ENCODE assay signal across 8 cellular contexts in the genomic region with DNA sequence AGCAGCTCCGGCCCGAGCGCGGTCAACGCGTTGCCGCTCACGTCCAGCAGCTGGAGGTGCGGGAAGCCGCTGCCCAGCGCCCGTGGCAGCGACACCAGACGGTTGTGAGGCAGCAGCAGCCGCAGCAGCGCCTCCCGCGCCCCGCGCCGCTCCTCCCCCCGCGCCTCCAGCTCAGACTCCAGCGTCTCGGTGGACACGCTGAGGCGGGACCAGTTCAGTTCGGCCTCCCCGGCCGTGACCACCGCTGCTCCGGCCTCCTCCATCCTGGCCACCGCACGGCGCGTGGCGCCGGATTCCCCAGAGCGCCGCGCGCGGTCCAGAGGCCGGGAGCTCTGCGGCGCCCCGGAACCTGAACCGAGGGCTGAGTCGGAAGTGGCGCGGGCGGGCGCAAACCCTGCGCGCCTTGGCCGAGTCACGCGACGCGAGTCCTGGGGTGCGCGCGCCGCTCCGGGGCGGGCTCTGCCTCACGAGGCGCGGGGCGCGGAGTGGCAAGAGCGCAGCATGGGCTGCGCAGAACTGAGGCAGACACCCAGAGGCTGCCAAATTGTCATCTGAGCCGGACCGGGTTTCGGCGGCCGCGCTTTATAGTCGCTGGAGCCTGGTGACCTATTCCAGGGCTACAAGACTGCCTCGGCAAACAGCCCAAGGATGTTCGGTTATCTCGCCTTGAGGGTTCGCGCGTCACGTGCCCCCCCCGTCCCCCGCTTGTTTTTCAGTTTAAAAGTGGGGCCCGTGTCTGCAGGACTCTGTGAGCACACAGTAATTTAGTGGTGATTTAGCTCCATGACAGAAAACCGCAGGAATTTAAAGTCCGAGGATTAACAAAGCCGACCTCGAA. TPM values are rescaled to one million over a fixed set of nuclear protein-coding genes. Genes with fewer than 3 reads are reported as not detected.
A peak's percentile ranks its signal among the peaks of the same experiment; 100 is the strongest.
DNase-seq lines count a peak whose midpoint lies in the region; ATAC-seq, FAIRE-seq and TF ChIP-seq lines count a peak whose summit lies in the region.

A gene (minus strand): TSS at position 374 of the 838 bp plus-strand sequence. CDS start 111 bp downstream, at position 263.

- TF ChIP-seq POLR2A in HepG2 (IDR thresholded peaks at IDR 0.05; ENCODE audit: insufficient read depth in 1 of 2, low read depth in 2 of 2, low read length in 2 of 2): peak; percentile 74 to 80; a peak in 3 of 4 replicates

- peaks cover 41% of the 10 kb centered on the region for H3K79me2 ChIP-seq in HepG2 (ENCODE audit: insufficient read depth, low read length)

- peak; percentile 66 for TF ChIP-seq CTCF in HepG2 (CRISPR knock-in tag; IDR thresholded peaks at IDR 0.05)

- H3K4me1 ChIP-seq in CD4-positive, CD25-positive, alpha-beta regulatory T cell (ENCODE audit: control insufficient read depth, insufficient read depth, low read length, poor library complexity, severe bottlenecking): peaks cover 47% of the 10 kb centered on the region
- peaks cover 45% of the 10 kb centered on the region for H3K4me1 ChIP-seq in HepG2 (ENCODE audit: insufficient read depth, low read length)

- POLR2A ChIA-PET in HepG2 (lab: Yijun Ruan, JAX): interaction anchor here (0.7 to 2.9 kb wide), 14 partner anchors 9 to 1109 kb away, joined by 3 to 22 read pairs (median 4); a partner anchor contains a TSS

- peak within 1 kb of the TSS; percentile 93 to 95 (median 94) for H3K27ac Mint-ChIP-seq in CD4-positive, CD25-positive, alpha-beta regulatory T cell
- peak within 1 kb of the TSS; percentile 83 for H3K27ac Mint-ChIP-seq in dendritic cell treated with granulocyte-macrophage colony-stimulating factor and Interleukin-4, amounts not matched to agents 40 ng/mL and 50 ng/mL, for 4 days

- peak; percentile 88 to 89 for ATAC-seq in CD4-positive, CD25-positive, alpha-beta regulatory T cell (ENCODE audit: low read depth in 2 of 2)
- ATAC-seq in GM19395 (IDR thresholded peaks at IDR 0.05; ENCODE audit: unreplicated experiment): peak; percentile 79
- ATAC-seq in HG03558 (IDR thresholded peaks at IDR 0.05; ENCODE audit: extremely low read depth, unreplicated experiment): peak; percentile 74
- ATAC-seq in HepG2: peak; percentile 91

- H3K4me1 Mint-ChIP-seq in CD4-positive, CD25-positive, alpha-beta regulatory T cell: peaks cover 34 to 47% (median 45%) of the 10 kb centered on the region in 4 donors
- peaks cover 36% of the 10 kb centered on the region for H3K4me1 Mint-ChIP-seq in dendritic cell treated with granulocyte-macrophage colony-stimulating factor and Interleukin-4, amounts not matched to agents 40 ng/mL and 50 ng/mL, for 4 days (ENCODE audit: low read depth)

- no peaks in the 10 kb centered on the region for H3K9me3 ChIP-seq in CD4-positive, CD25-positive, alpha-beta regulatory T cell (ENCODE audit: control insufficient read depth in 2 of 2, low read length in 2 of 2)
- no peaks in the 10 kb centered on the region for H3K9me3 ChIP-seq in HepG2 (ENCODE audit: low read length)

- peak within 1 kb of the TSS; percentile 82 for H3K9ac ChIP-seq in HepG2 (ENCODE audit: insufficient read depth, low read depth, low read length)

- H3K36me3 Mint-ChIP-seq in CD4-positive, CD25-positive, alpha-beta regulatory T cell: peaks cover 4% of the 10 kb centered on the region
- H3K36me3 Mint-ChIP-seq in dendritic cell treated with granulocyte-macrophage colony-stimulating factor and Interleukin-4, amounts not matched to agents 40 ng/mL and 50 ng/mL, for 4 days (ENCODE audit: low read depth): peaks cover 34% of the 10 kb centered on the region

- in situ Hi-C loops in HepG2 (cut with HindIII; ENCODE audit: extremely low pct_ligation_motif_present, low pct_unique_long_range_greater_than_20kb): no loop called here

- no TSS peak for BruUV-seq in HepG2 (replicated peaks; lab: Mats Ljungman, UMichigan)

- H3K4me3 Mint-ChIP-seq in CD4-positive, CD25-positive, alpha-beta regulatory T cell: peak within 1 kb of the TSS; percentile 93 to 97 (median 96)
- peak within 1 kb of the TSS; percentile 79 for H3K4me3 Mint-ChIP-seq in dendritic cell treated with granulocyte-macrophage colony-stimulating factor and Interleukin-4, amounts not matched to agents 40 ng/mL and 50 ng/mL, for 4 days

- 0% methylated on average over 8 of the region's 94 CpGs for WGBS in HepG2 (ENCODE audit: low lambda C conversion rate)

- no peak for FAIRE-seq in HepG2 (lab: Jason Lieb, UNC)

- peaks cover 6% of the 10 kb centered on the region for H3K36me3 ChIP-seq in CD4-positive, CD25-positive, alpha-beta regulatory T cell (ENCODE audit: control insufficient read depth, insufficient read depth, low read length)
- H3K36me3 ChIP-seq in HepG2 (replicated peaks in 1 of 2; ENCODE audit: control insufficient read depth in 1 of 2, insufficient read depth in 2 of 2, low read length in 2 of 2): no peaks in the 10 kb centered on the region

- H3K4me2 ChIP-seq in HepG2 (ENCODE audit: low read depth, low read length): peak within 1 kb of the TSS; percentile 71

- no peak for TF ChIP-seq EP300 in HepG2 (IDR thresholded peaks at IDR 0.05; ENCODE audit: low read depth in 2 of 2, low read length in 2 of 2)
- TF ChIP-seq EP300 in HepG2 (CRISPR knock-in tag; IDR thresholded peaks at IDR 0.05; ENCODE audit: borderline replicate concordance): peak; percentile 37; the same call in 1 of the 2 replicates

- H3K4me3 ChIP-seq in CD4-positive, CD25-positive, alpha-beta regulatory T cell (ENCODE audit: low read depth, low read length): peak within 1 kb of the TSS; percentile 95
- peak within 1 kb of the TSS; percentile 68 to 95 (median 87) for H3K4me3 ChIP-seq in HepG2 (replicated peaks in 1 of 3; ENCODE audit: insufficient read depth in 1 of 3, low read depth in 2 of 3, low read length in 3 of 3)

- no peaks in the 10 kb centered on the region for H3K9me3 Mint-ChIP-seq in CD4-positive, CD25-positive, alpha-beta regulatory T cell
- no peaks in the 10 kb centered on the region for H3K9me3 Mint-ChIP-seq in dendritic cell treated with granulocyte-macrophage colony-stimulating factor and Interleukin-4, amounts not matched to agents 40 ng/mL and 50 ng/mL, for 4 days

- peaks cover 22% of the 10 kb centered on the region for H3K27me3 Mint-ChIP-seq in CD4-positive, CD25-positive, alpha-beta regulatory T cell
- no peaks in the 10 kb centered on the region for H3K27me3 Mint-ChIP-seq in dendritic cell treated with granulocyte-macrophage colony-stimulating factor and Interleukin-4, amounts not matched to agents 40 ng/mL and 50 ng/mL, for 4 days

- peaks cover 8% of the 10 kb centered on the region for H3K27me3 ChIP-seq in CD4-positive, CD25-positive, alpha-beta regulatory T cell (ENCODE audit: control insufficient read depth, insufficient read depth, low read length)
- H3K27me3 ChIP-seq in HepG2 (ENCODE audit: control insufficient read depth in 1 of 2, insufficient read depth in 2 of 2, low read length in 2 of 2): peaks cover 0 to 7% of the 10 kb centered on the region in 2 experiments; a peak in 2 of 5 replicates

- peak; percentile 81 to 97 (median 93) for DNase-seq in CD4-positive, CD25-positive, alpha-beta regulatory T cell
- peak; percentile 94 for DNase-seq in NCI-H69 (lab: John Stamatoyannopoulos, UW)
- peak; percentile 88 for DNase-seq in activated CD4-positive, alpha-beta T cell treated with anti-CD3 and anti-CD28 coated beads, Interleukin-2, amount 50 U/mL, for 1 hour
- peak; percentile 81 for DNase-seq in HepG2 (ENCODE audit: low spot score)
- DNase-seq in stimulated activated CD4-positive, alpha-beta T cell treated with anti-CD3 and anti-CD28 coated beads, Interleukin-4, amount 100 ng/mL, for 1 hour: peak; percentile 93

- CTCF ChIA-PET in HepG2 (lab: Yijun Ruan, JAX; ENCODE audit: low intra/inter-chr PET ratio, low total read pairs): no interaction called here

- intact Hi-C loops in dendritic cell treated with granulocyte-macrophage colony-stimulating factor and Interleukin-4, amounts not matched to agents 40 ng/mL and 50 ng/mL, for 4 days (cut with micrococcal nuclease): loop anchor here (2.0 to 10.0 kb wide), 4 partner anchors 68 to 644 kb away; a partner anchor contains a TSS
- intact Hi-C loops in HepG2 (cut with micrococcal nuclease; ENCODE audit: unreplicated experiment): loop anchor here (2.0 to 10.0 kb wide), 4 partner anchors 68 to 254 kb away; a partner anchor contains a TSS

- TF ChIP-seq RAD21 in HepG2 (CRISPR knock-in tag; IDR thresholded peaks at IDR 0.05): peak; percentile 54; the same call in 1 of the 2 replicates

- H2AFZ ChIP-seq in HepG2 (ENCODE audit: low read length): peak within 1 kb of the TSS; percentile 44

- peak within 1 kb of the TSS; percentile 84 for H3K27ac ChIP-seq in CD4-positive, CD25-positive, alpha-beta regulatory T cell (ENCODE audit: insufficient read depth, low read length, poor library complexity, severe bottlenecking)
- H3K27ac ChIP-seq in HepG2 (ENCODE audit: extremely low read length, insufficient read depth, low read length): peak within 1 kb of the TSS; percentile 81

- H4K20me1 ChIP-seq in HepG2 (ENCODE audit: insufficient read depth, low read length): no peaks in the 10 kb centered on the region; the same call in 1 of the 2 replicates

RNA-seq across cellular contexts. Expression of the gene that starts here (rescaled TPM):
- 15.8 TPM for total RNA-seq in CD4-positive, CD25-positive, alpha-beta regulatory T cell
- polyA plus RNA-seq in CD4-positive, CD25-positive, alpha-beta regulatory T cell: 10 to 100 TPM in 1 of 4 donors, 1 to 10 TPM in 3; 8.3 to 11.6 (median 9.4) TPM
- 17.3 and 28.8 TPM in 2 replicates for total RNA-seq in HepG2 (2016; rRNA removed; fragmentation: Illumina TruSeq; extraction: Trizol)
- total RNA-seq in HepG2 (2016; cell fraction: cytosol; rRNA removed; fragmentation: Illumina TruSeq; extraction: Trizol; ENCODE audit: low read depth): 1.2 TPM in 2 replicates
- 16.7 and 29.7 TPM in 2 replicates for total RNA-seq in HepG2 (2016; cell fraction: insoluble cytoplasmic fraction; rRNA removed; fragmentation: Illumina TruSeq; extraction: Trizol)
- 7.4 and 8.9 TPM in 2 replicates for total RNA-seq in HepG2 (2016; cell fraction: membrane; rRNA removed; fragmentation: Illumina TruSeq; extraction: Trizol)
- 14.8 and 15.2 TPM in 2 replicates for total RNA-seq in HepG2 (2016; cell fraction: nucleus; rRNA removed; fragmentation: Illumina TruSeq; extraction: Trizol)
- polyA plus RNA-seq in HepG2 (2011; rRNA removed): 6.4 and 9.7 TPM in 2 replicates
- polyA plus RNA-seq in HepG2 (2011; cell fraction: cytosol; rRNA removed): 4.2 and 5.5 TPM in 2 replicates
- 2.1 and 2.3 TPM in 2 replicates for polyA plus RNA-seq in HepG2 (2011; cell fraction: nucleus; rRNA removed)
- 7.1 and 9.0 TPM in 2 replicates for polyA plus RNA-seq in HepG2 (2012)
- 0.44 and 0.54 TPM in 2 replicates for polyA plus RNA-seq in HepG2 (2016; cell fraction: cytosol; fragmentation: Illumina TruSeq; extraction: Trizol; ENCODE audit: low read depth)
- 23.4 and 26.0 TPM in 2 replicates for polyA plus RNA-seq in HepG2 (2016; cell fraction: insoluble cytoplasmic fraction; fragmentation: Illumina TruSeq; extraction: Trizol; ENCODE audit: low read depth)
- polyA plus RNA-seq in HepG2 (2016; cell fraction: membrane; fragmentation: Illumina TruSeq; extraction: Trizol; ENCODE audit: low read depth): 2.5 and 3.4 TPM in 2 replicates
- polyA plus RNA-seq in HepG2 (2016; cell fraction: nucleus; fragmentation: Illumina TruSeq; extraction: Trizol; ENCODE audit: insufficient read depth, low read depth): 12.2 and 12.6 TPM in 2 replicates
- polyA minus RNA-seq in HepG2 (2011; rRNA and poly(A)+ RNA removed; ENCODE audit: low replicate concordance): 8.7 and 20.6 TPM in 2 replicates
- 13.6 and 15.7 TPM in 2 replicates for polyA minus RNA-seq in HepG2 (2011; cell fraction: cytosol; rRNA and poly(A)+ RNA removed)
- 15.2 and 16.4 TPM in 2 replicates for polyA minus RNA-seq in HepG2 (2011; cell fraction: nucleus; rRNA and poly(A)+ RNA removed)

Comparison
In these comparisons a context has a peak if more than half of its experiments do, and no peak if none do; other contexts are left out.
1. Peak in every context shown above with its lines: DNase-seq, ATAC-seq, H3K4me3 ChIP-seq and H3K27ac ChIP-seq.